Comparison of ENCODE assay signal across 37 cellular contexts in the genomic region with DNA sequence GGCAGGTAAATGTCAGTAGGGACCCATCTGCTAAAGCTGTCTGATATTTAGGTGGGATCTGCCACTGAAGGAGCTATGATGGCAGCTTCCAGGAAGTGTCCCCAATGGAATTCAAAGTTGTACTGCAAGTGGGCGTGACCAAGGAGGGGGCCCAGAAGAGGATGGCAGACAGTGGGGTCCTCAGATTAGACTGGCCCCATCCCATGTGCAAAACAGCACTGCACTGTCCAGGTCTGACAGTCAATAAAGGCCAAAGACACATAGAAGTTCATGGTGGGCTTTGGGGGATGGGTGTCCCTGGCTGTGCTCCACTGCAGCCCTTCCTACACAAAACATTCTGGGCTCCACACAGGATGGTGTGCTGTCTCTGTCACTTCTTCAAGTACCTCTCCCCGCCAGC. TPM values are rescaled to one million over a fixed set of nuclear protein-coding genes. Genes with fewer than 3 reads are reported as not detected.
"Had no signal": no experiment of that assay in that cellular context is flagged by ENCODE, and none has a peak within 500 bp of the region (broad histone marks: within the 10 kb centered on the region; RNA-seq: fewer than 3 reads in every experiment).

No MANE protein-coding gene starts in this region.

- DNase-seq: Karpas-422, Kasumi-1, MG63, MM.1S, MV-4-11, NCI-H1048, NCI-H1092, NCI-H1092 treated with DMSO at 0.1 percent for 48 hours, NCI-H1105, NCI-H1105 treated with DMSO at 0.1 percent for 48 hours, NCI-H1417, NCI-H1417 treated with DMSO at 0.1 percent for 48 hours, NCI-H1436, NCI-H1436 treated with DMSO at 0.1 percent for 48 hours, NCI-H146, NCI-H1694, NCI-H1694 treated with DMSO at 0.1 percent for 48 hours, NCI-H187, NCI-H187 treated with DMSO at 0.1 percent for 48 hours, NCI-H1930, NCI-H2029, NCI-H2029 treated with DMSO at 0.1 percent for 48 hours, NCI-H2081, NCI-H2081 treated with DMSO at 0.1 percent for 48 hours, NCI-H2107, NCI-H2171, NCI-H2171 treated with DMSO at 0.1 percent for 48 hours, NCI-H2227 treated with DMSO at 0.1 percent for 48 hours, NCI-H226, NCI-H345, NCI-H446, NCI-H446 treated with DMSO at 0.1 percent for 48 hours, NCI-H510A, NCI-H510A treated with DMSO at 0.1 percent for 48 hours had no signal

- H3K4me3 ChIP-seq: MG63 had no signal

- H3K36me3 ChIP-seq: MG63 had no signal

- H3K4me2 ChIP-seq: KMS-11 had no signal

- H3K27me3 ChIP-seq: MG63 had no signal

- H3K27ac ChIP-seq: KMS-11 had no signal

- H3K9me3 ChIP-seq: MG63 had no signal

- H3K9ac ChIP-seq: KMS-11 had no signal

RNA-seq across cellular contexts. Expression of a gene that starts 49.8 kb away (rescaled TPM):
- total RNA-seq: LHCN-M2, M059J had no signal
